ENCODE assay signal across 1 cellular context in the genomic region with DNA sequence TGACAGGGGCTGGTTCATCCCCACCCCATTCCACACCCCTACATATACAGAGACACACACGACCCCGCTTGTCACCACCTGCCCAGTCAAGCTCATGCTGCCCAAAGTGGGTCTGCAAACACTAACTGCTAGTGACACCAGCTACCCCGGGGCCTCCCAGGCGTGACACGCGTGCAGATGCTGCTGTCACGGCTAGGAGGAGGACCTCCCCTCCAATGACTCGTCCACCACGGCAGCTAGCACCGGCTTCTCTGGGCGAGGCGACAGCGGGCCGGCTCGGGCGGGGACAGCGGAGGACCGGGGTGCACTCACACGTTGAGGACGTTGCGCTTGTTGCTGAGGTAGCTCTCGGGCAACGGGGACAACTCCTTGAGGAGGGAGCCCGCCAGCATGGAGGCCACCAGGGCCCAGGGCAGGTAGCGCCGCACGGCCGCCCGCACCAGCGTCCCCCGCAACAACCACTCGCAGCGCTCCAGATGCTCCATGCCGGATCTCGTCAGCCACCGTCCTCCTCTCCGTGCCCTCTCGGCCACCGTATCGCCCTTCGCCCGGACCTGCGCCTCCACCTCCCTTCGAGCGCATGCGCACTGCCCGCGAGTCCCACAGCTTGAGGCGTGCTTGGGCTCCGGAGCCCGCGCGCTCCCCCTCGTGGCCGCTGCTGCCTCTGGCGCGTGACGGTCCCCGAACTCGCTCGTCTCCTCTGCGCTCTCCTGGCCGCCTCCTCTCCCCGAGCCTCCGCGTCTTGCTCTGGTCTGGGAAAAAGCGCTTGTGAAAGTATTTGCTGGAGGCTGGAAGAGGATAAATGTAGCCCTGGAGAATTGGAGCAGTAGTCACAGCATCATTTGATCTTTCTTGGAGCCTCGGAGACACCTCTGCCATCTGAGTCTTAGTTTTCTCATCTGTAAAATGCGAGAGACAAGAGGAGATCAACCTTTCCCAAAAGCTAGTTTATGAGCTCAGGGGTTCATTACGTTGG.
A peak's percentile ranks its signal among the peaks of the same experiment; 100 is the strongest.
TF ChIP-seq lines count a peak whose summit lies in the region.

A gene with protein sequence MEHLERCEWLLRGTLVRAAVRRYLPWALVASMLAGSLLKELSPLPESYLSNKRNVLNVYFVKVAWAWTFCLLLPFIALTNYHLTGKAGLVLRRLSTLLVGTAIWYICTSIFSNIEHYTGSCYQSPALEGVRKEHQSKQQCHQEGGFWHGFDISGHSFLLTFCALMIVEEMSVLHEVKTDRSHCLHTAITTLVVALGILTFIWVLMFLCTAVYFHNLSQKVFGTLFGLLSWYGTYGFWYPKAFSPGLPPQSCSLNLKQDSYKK (minus strand): TSS at position 539 of the 976 bp plus-strand sequence. CDS start 54 bp downstream, at position 485.

TF ChIP-seq in K562, 482 proteins besides CTCF, POLR2A, EP300 and RAD21 (continued from another document and continues in another):
- TF ChIP-seq EZH2 (IDR thresholded peaks at IDR 0.05; ENCODE audit: borderline replicate concordance, low read depth, low read length) (no peak), XRCC4 (IDR thresholded peaks at IDR 0.05; ENCODE audit: extremely low read depth, insufficient read depth, insufficient read length) (no peak), ZNF766 (CRISPR knock-in tag; conservative IDR thresholded peaks at IDR 0.05) (no peak), ZNF639 (CRISPR knock-in tag; conservative IDR thresholded peaks at IDR 0.05 in 1 of 2, IDR thresholded peaks at IDR 0.05 in 1 of 2) (no peak), NFATC3 (IDR thresholded peaks at IDR 0.05) (no peak), CCNT2 (IDR thresholded peaks at IDR 0.05; ENCODE audit: borderline replicate concordance, extremely low read depth, insufficient read length, low read depth, low read length) (peak; percentile 57), IRF9 (tag; IDR thresholded peaks at IDR 0.05) (no peak), RUNX1 (IDR thresholded peaks at IDR 0.05; ENCODE audit: low read depth) (no peak), ZNF644 (tag; IDR thresholded peaks at IDR 0.05; ENCODE audit: low read depth) (no peak), POLR2AphosphoS5 (IDR thresholded peaks at IDR 0.05; ENCODE audit: control insufficient read depth, insufficient read depth, low read depth, low read length) (no peak), ATF1 (CRISPR knock-in tag; IDR thresholded peaks at IDR 0.05) (no peak), ATF1 (tag; IDR thresholded peaks at IDR 0.05) (peak; percentile 76), TAF1 (IDR thresholded peaks at IDR 0.05; ENCODE audit: control insufficient read depth, extremely low read depth, insufficient read depth, low read length, severe bottlenecking) (peak; percentile 33), SFPQ (IDR thresholded peaks at IDR 0.05; ENCODE audit: low read depth, low read length) (no peak), HINFP (tag; conservative IDR thresholded peaks at IDR 0.05; ENCODE audit: low read depth) (no peak), GATA2 (CRISPR knock-in tag; IDR thresholded peaks at IDR 0.05) (no peak), RBM39 (optimal IDR thresholded peaks at IDR 0.05; ENCODE audit: low read depth, low read length) (peak; percentile 43), CBFB (CRISPR knock-in tag; IDR thresholded peaks at IDR 0.05) (peak; percentile 63; the same call in 1 of the 2 replicates), PCBP1 (IDR thresholded peaks at IDR 0.05; ENCODE audit: low read depth, low read length, poor library complexity, severe bottlenecking) (no peak), PTBP1 (IDR thresholded peaks at IDR 0.05; ENCODE audit: low read depth, low read length) (no peak), MLX (CRISPR knock-in tag; conservative IDR thresholded peaks at IDR 0.05) (no peak), KDM1A (IDR thresholded peaks at IDR 0.05) (no peak), ZBTB5 (IDR thresholded peaks at IDR 0.05) (no peak), GTF2A2 (tag; IDR thresholded peaks at IDR 0.05) (no peak), TRIM28 (IDR thresholded peaks at IDR 0.05) (no peak), ZNF586 (CRISPR knock-in tag; conservative IDR thresholded peaks at IDR 0.05) (no peak), ARID3A (IDR thresholded peaks at IDR 0.05; ENCODE audit: borderline replicate concordance, low read depth, low read length) (no peak), ZNF140 (CRISPR knock-in tag; IDR thresholded peaks at IDR 0.05) (no peak), ETV5 (CRISPR knock-in tag; IDR thresholded peaks at IDR 0.05; ENCODE audit: low read depth) (peak; percentile 69), FOXP1 (CRISPR knock-in tag; IDR thresholded peaks at IDR 0.05) (peak; percentile 80; the same call in 1 of the 2 replicates), SRSF3 (IDR thresholded peaks at IDR 0.05; ENCODE audit: insufficient read depth, low read length) (no peak), E2F4 (CRISPR knock-in tag; IDR thresholded peaks at IDR 0.05; ENCODE audit: low read depth) (peak; percentile 83; the same call in 1 of the 2 replicates)
- TF ChIP-seq, protein P1, sequence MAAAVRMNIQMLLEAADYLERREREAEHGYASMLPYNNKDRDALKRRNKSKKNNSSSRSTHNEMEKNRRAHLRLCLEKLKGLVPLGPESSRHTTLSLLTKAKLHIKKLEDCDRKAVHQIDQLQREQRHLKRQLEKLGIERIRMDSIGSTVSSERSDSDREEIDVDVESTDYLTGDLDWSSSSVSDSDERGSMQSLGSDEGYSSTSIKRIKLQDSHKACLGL (CRISPR knock-in tag; IDR thresholded peaks at IDR 0.05; ENCODE audit: borderline replicate concordance, poor library complexity, severe bottlenecking) = no peak
- TF ChIP-seq, protein P2, sequence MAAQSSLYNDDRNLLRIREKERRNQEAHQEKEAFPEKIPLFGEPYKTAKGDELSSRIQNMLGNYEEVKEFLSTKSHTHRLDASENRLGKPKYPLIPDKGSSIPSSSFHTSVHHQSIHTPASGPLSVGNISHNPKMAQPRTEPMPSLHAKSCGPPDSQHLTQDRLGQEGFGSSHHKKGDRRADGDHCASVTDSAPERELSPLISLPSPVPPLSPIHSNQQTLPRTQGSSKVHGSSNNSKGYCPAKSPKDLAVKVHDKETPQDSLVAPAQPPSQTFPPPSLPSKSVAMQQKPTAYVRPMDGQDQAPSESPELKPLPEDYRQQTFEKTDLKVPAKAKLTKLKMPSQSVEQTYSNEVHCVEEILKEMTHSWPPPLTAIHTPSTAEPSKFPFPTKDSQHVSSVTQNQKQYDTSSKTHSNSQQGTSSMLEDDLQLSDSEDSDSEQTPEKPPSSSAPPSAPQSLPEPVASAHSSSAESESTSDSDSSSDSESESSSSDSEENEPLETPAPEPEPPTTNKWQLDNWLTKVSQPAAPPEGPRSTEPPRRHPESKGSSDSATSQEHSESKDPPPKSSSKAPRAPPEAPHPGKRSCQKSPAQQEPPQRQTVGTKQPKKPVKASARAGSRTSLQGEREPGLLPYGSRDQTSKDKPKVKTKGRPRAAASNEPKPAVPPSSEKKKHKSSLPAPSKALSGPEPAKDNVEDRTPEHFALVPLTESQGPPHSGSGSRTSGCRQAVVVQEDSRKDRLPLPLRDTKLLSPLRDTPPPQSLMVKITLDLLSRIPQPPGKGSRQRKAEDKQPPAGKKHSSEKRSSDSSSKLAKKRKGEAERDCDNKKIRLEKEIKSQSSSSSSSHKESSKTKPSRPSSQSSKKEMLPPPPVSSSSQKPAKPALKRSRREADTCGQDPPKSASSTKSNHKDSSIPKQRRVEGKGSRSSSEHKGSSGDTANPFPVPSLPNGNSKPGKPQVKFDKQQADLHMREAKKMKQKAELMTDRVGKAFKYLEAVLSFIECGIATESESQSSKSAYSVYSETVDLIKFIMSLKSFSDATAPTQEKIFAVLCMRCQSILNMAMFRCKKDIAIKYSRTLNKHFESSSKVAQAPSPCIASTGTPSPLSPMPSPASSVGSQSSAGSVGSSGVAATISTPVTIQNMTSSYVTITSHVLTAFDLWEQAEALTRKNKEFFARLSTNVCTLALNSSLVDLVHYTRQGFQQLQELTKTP (IDR thresholded peaks at IDR 0.05; ENCODE audit: low read depth in 1 of 2, partially characterized antibody in 2 of 2) = no peak
